9 cellular contexts compared by ENCODE assay signal in the genomic region with DNA sequence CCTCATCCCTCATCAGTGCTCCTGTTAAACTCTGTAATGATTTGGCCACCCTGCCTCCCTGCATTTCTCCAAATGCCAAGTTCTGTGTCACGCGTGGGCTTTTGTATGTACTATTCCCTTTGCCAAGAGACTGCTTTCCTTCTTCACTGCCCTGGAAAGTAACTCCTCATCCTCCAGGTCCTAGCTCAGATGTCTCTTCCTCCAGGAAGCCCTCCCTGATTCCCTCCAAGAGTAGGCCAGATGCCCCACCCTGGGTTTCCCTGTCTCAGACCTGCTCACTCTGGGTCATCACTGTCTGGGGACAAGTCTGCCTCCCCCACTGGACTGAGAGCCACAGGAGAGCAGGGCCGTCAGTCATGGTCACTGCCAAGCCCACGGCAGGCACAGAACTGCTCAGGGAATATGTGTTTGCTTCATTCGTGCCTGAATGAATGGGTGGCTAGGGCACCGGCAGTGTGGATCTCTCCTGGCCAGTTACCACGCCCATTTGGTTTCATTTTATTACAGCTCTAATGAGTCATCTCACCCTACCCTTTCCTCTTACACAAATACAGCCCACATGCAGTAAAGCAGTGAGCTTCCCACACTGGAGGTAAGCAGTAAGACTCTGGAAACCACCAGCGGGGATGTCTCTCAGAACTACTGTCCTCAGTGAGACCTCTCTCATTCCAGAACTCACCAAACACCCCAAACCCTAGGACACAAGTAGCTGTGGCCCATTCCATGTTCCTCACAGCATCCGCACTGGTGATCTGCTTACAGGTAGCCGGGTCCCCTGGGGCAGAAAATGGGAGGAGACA. TPM values are rescaled to one million over a fixed set of nuclear protein-coding genes. Genes with fewer than 3 reads are reported as not detected.
A peak's percentile ranks its signal among the peaks of the same experiment; 100 is the strongest.
DNase-seq lines count a peak whose midpoint lies in the region; ATAC-seq and TF ChIP-seq lines count a peak whose summit lies in the region.
"Had no signal": no experiment of that assay in that cellular context is flagged by ENCODE, and none has a peak within 500 bp of the region (broad histone marks: within the 10 kb centered on the region; RNA-seq: fewer than 3 reads in every experiment).

No MANE protein-coding gene starts in this region.

- peaks cover 0 to 7% (median under 1%) of the 10 kb centered on the region in 3 donors for H3K4me1 Mint-ChIP-seq in IgD-negative memory B cell
- peaks cover 13% of the 10 kb centered on the region for H3K4me1 Mint-ChIP-seq in activated T-helper 1 cell treated with anti-CD3 and anti-CD28 coated beads, Interleukin-12 subunit alpha, Interleukin-12 subunit beta, Interleukin-2, Interleukin-4 antibody, amounts not matched to agents 30 ng/mL and 10 ng/mL and 1 ng/mL, durations not matched to agents 14 hours and 24 hours and 36 hours (ENCODE audit: low read depth)

- H3K27ac Mint-ChIP-seq in IgD-negative memory B cell, result peak overlapping the region in 2 of 3 donors; percentile 61 to 86
- peak overlapping the region; percentile 96 for H3K27ac Mint-ChIP-seq in activated T-helper 1 cell treated with anti-CD3 and anti-CD28 coated beads, Interleukin-12 subunit alpha, Interleukin-12 subunit beta, Interleukin-2, Interleukin-4 antibody, amounts not matched to agents 30 ng/mL and 10 ng/mL and 1 ng/mL, durations not matched to agents 14 hours and 24 hours and 36 hours

- H3K4me1 ChIP-seq in ascending aorta, result no peaks in the 10 kb centered on the region

- no peaks in the 10 kb centered on the region for H3K27me3 ChIP-seq in ascending aorta

- peaks cover 0 to 5% (median 3%) of the 10 kb centered on the region in 3 donors for H3K9me3 Mint-ChIP-seq in IgD-negative memory B cell
- H3K9me3 Mint-ChIP-seq in activated T-helper 1 cell treated with anti-CD3 and anti-CD28 coated beads, Interleukin-12 subunit alpha, Interleukin-12 subunit beta, Interleukin-2, Interleukin-4 antibody, amounts not matched to agents 30 ng/mL and 10 ng/mL and 1 ng/mL, durations not matched to agents 14 hours and 24 hours and 36 hours, result peaks cover 1% of the 10 kb centered on the region

- H3K27ac ChIP-seq in ascending aorta, result peak overlapping the region in 1 of 2 donors; percentile 40

- H3K9me3 ChIP-seq in ascending aorta, result no peaks in the 10 kb centered on the region

- H3K4me3 ChIP-seq in ascending aorta, result no peak overlapping the region

- H3K36me3 Mint-ChIP-seq in IgD-negative memory B cell, result peaks cover 14% of the 10 kb centered on the region
- peaks cover 44% of the 10 kb centered on the region for H3K36me3 Mint-ChIP-seq in activated T-helper 1 cell treated with anti-CD3 and anti-CD28 coated beads, Interleukin-12 subunit alpha, Interleukin-12 subunit beta, Interleukin-2, Interleukin-4 antibody, amounts not matched to agents 30 ng/mL and 10 ng/mL and 1 ng/mL, durations not matched to agents 14 hours and 24 hours and 36 hours (ENCODE audit: low read depth)

- H3K27me3 Mint-ChIP-seq in IgD-negative memory B cell, result no peaks in the 10 kb centered on the region
- H3K27me3 Mint-ChIP-seq in activated T-helper 1 cell treated with anti-CD3 and anti-CD28 coated beads, Interleukin-12 subunit alpha, Interleukin-12 subunit beta, Interleukin-2, Interleukin-4 antibody, amounts not matched to agents 30 ng/mL and 10 ng/mL and 1 ng/mL, durations not matched to agents 14 hours and 24 hours and 36 hours (ENCODE audit: insufficient read depth), result no peaks in the 10 kb centered on the region

- intact Hi-C loops in activated T-helper 1 cell treated with anti-CD3 and anti-CD28 coated beads, Interleukin-12 subunit alpha, Interleukin-12 subunit beta, Interleukin-2, Interleukin-4 antibody, amounts not matched to agents 30 ng/mL and 10 ng/mL and 1 ng/mL, durations not matched to agents 14 hours and 24 hours and 36 hours (cut with micrococcal nuclease), result loop anchor here (1.0 to 2.0 kb wide), 3 partner anchors 29 to 55 kb away; a partner anchor contains a TSS
- intact Hi-C loops in left ventricle myocardium superior (cut with micrococcal nuclease) (no loop called here), ascending aorta (cut with DNase I) (no loop called here)

- DNase-seq in activated CD4-positive, alpha-beta T cell treated with anti-CD3 and anti-CD28 coated beads for 24 hours (ENCODE audit: low read depth in 2 of 2), result peak; percentile 23 to 34
- DNase-seq in activated CD4-positive, alpha-beta T cell treated with anti-CD3 and anti-CD28 coated beads, Interleukin-2, amount 50 U/mL, for 1 hour, result no peak
- peak; percentile 21 for DNase-seq in activated T-helper 1 cell treated with anti-CD3 and anti-CD28 coated beads, Interleukin-12 subunit alpha, Interleukin-12 subunit beta, Interleukin-2, Interleukin-4 antibody, amounts not matched to agents 30 ng/mL and 10 ng/mL and 1 ng/mL, durations not matched to agents 14 hours and 24 hours and 36 hours (ENCODE audit: low spot score)
- DNase-seq in left ventricle myocardium superior (no peak), ascending aorta (ENCODE audit: low spot score in 2 of 2) (no peak), COLO668 (lab: John Stamatoyannopoulos, UW; ENCODE audit: unreplicated experiment) (no peak)
- peak; percentile 64 for DNase-seq in stimulated activated CD8-positive, alpha-beta memory T cell treated with anti-CD3 and anti-CD28 coated beads, Interleukin-4, amount 100 ng/mL, for 48 hours
- DNase-seq: DND-41 had no signal

- peaks cover 45 to 66% of the 10 kb centered on the region in 2 donors for H3K36me3 ChIP-seq in ascending aorta

- ATAC-seq in left ventricle myocardium superior, result peak; percentile 19

- no peak overlapping the region for H3K4me3 Mint-ChIP-seq in IgD-negative memory B cell
- H3K4me3 Mint-ChIP-seq in activated T-helper 1 cell treated with anti-CD3 and anti-CD28 coated beads, Interleukin-12 subunit alpha, Interleukin-12 subunit beta, Interleukin-2, Interleukin-4 antibody, amounts not matched to agents 30 ng/mL and 10 ng/mL and 1 ng/mL, durations not matched to agents 14 hours and 24 hours and 36 hours, result peak overlapping the region; percentile 74

- no peak for TF ChIP-seq CTCF in ascending aorta (IDR thresholded peaks at IDR 0.05)

RNA-seq across cellular contexts. Expression of a gene that starts 12.1 kb away (rescaled TPM):
- not detected for polyA plus RNA-seq in IgD-negative memory B cell
- total RNA-seq in activated T-helper 1 cell treated with anti-CD3 and anti-CD28 coated beads, Interleukin-12 subunit alpha, Interleukin-12 subunit beta, Interleukin-2, Interleukin-4 antibody, amounts not matched to agents 30 ng/mL and 10 ng/mL and 1 ng/mL, durations not matched to agents 14 hours and 24 hours and 36 hours, result not detected in 2 replicates
- 4.8 TPM for total RNA-seq in left ventricle myocardium superior
- 14.0 TPM for total RNA-seq in ascending aorta

RNA-seq across cellular contexts. Expression of a gene that starts 25.1 kb away (rescaled TPM):
- 18.5 TPM for polyA plus RNA-seq in IgD-negative memory B cell
- 148 and 152 TPM in 2 replicates for total RNA-seq in activated T-helper 1 cell treated with anti-CD3 and anti-CD28 coated beads, Interleukin-12 subunit alpha, Interleukin-12 subunit beta, Interleukin-2, Interleukin-4 antibody, amounts not matched to agents 30 ng/mL and 10 ng/mL and 1 ng/mL, durations not matched to agents 14 hours and 24 hours and 36 hours
- total RNA-seq in left ventricle myocardium superior (33.4 TPM), ascending aorta (129 TPM)

RNA-seq across cellular contexts. Expression of a gene that starts 29.5 kb away (rescaled TPM):
- 19.9 TPM for polyA plus RNA-seq in IgD-negative memory B cell
- total RNA-seq in activated T-helper 1 cell treated with anti-CD3 and anti-CD28 coated beads, Interleukin-12 subunit alpha, Interleukin-12 subunit beta, Interleukin-2, Interleukin-4 antibody, amounts not matched to agents 30 ng/mL and 10 ng/mL and 1 ng/mL, durations not matched to agents 14 hours and 24 hours and 36 hours, result 12.1 and 16.2 TPM in 2 replicates
- 26.9 TPM for total RNA-seq in left ventricle myocardium superior
- total RNA-seq in ascending aorta, result 4.5 TPM

RNA-seq across cellular contexts. Expression of a gene that starts 53.9 kb away (rescaled TPM):
- polyA plus RNA-seq in IgD-negative memory B cell, result not detected
- 4.3 and 6.1 TPM in 2 replicates for total RNA-seq in activated T-helper 1 cell treated with anti-CD3 and anti-CD28 coated beads, Interleukin-12 subunit alpha, Interleukin-12 subunit beta, Interleukin-2, Interleukin-4 antibody, amounts not matched to agents 30 ng/mL and 10 ng/mL and 1 ng/mL, durations not matched to agents 14 hours and 24 hours and 36 hours
- 4.1 TPM for total RNA-seq in left ventricle myocardium superior
- total RNA-seq in ascending aorta, result not detected

Comparison
In these comparisons a context has a peak if more than half of its experiments do, and no peak if none do; other contexts are left out.
1. DNase-seq: peak in activated CD4-positive, alpha-beta T cell treated with anti-CD3 and anti-CD28 coated beads for 24 hours (2 of 2), activated T-helper 1 cell treated with anti-CD3 and anti-CD28 coated beads, Interleukin-12 subunit alpha, Interleukin-12 subunit beta, Interleukin-2, Interleukin-4 antibody, amounts not matched to agents 30 ng/mL and 10 ng/mL and 1 ng/mL, durations not matched to agents 14 hours and 24 hours and 36 hours (single experiment) and stimulated activated CD8-positive, alpha-beta memory T cell treated with anti-CD3 and anti-CD28 coated beads, Interleukin-4, amount 100 ng/mL, for 48 hours (single experiment); none in activated CD4-positive, alpha-beta T cell treated with anti-CD3 and anti-CD28 coated beads, Interleukin-2, amount 50 U/mL, for 1 hour (single experiment), left ventricle myocardium superior (single experiment), ascending aorta (0 of 2) and COLO668 (single experiment).